13 cellular contexts compared by ENCODE assay signal in the genomic region with DNA sequence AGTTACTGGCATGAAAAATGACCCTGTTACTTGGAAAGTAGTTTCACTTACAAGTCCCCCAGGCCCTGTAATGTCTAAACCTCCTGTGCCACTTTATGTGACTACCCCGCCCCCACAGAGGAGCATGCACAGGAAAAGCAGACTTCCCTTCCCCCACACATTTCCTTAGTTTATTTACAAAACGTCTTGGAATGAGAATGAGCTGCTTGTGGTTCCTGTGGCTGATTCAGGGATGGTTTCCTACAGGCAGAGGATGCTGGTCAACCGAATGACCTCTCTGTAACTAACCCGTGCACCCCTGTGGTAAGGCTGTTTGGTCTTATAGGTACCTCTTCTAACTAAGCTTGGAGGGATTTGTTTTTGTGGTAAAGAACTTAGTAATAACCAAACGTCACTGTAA. TPM values are rescaled to one million over a fixed set of nuclear protein-coding genes. Genes with fewer than 3 reads are reported as not detected.
A peak's percentile ranks its signal among the peaks of the same experiment; 100 is the strongest.
DNase-seq lines count a peak whose midpoint lies in the region; ATAC-seq and TF ChIP-seq lines count a peak whose summit lies in the region.
"Had no signal": no experiment of that assay in that cellular context is flagged by ENCODE, and none has a peak within 500 bp of the region (broad histone marks: within the 10 kb centered on the region; RNA-seq: fewer than 3 reads in every experiment).

No MANE protein-coding gene starts in this region.

- no TSS peak for BruUV-seq in A673 (replicated peaks; lab: Mats Ljungman, UMichigan)

- H3K36me3 ChIP-seq in A673 (ENCODE audit: insufficient read depth, low read length, poor library complexity, severe bottlenecking): no peaks in the 10 kb centered on the region

- no peak for TF ChIP-seq CTCF in A673 (conservative IDR thresholded peaks at IDR 0.05; ENCODE audit: low read depth, low read length)

- no peaks in the 10 kb centered on the region for H3K4me1 Mint-ChIP-seq in activated T-cell treated with anti-CD3 and anti-CD28 coated beads, Interleukin-2, amount 50 U/mL, for 24 hours (ENCODE audit: low read depth)
- H3K4me1 Mint-ChIP-seq: CD14-positive monocyte had no signal

- H3K9me3 ChIP-seq in A673 (ENCODE audit: low read depth, low read length, poor library complexity, severe bottlenecking): no peaks in the 10 kb centered on the region

- CTCF ChIA-PET in A673 (lab: Charles Lee): no interaction called here
- CTCF ChIA-PET in HEK293T (lab: Yijun Ruan, JAX): no interaction called here

- peaks cover 33% of the 10 kb centered on the region for H3K27me3 Mint-ChIP-seq in activated T-cell treated with anti-CD3 and anti-CD28 coated beads, Interleukin-2, amount 50 U/mL, for 24 hours

- peak; percentile 28 for DNase-seq in A673 (ENCODE audit: low spot score)
- DNase-seq in HEK293T (ENCODE audit: extremely low spot score): peak; percentile 19
- DNase-seq in astrocyte of the hippocampus (ENCODE audit: low read depth, low spot score): peak; percentile 87
- DNase-seq in kidney glomerular epithelial cell (lab: John Stamatoyannopoulos, UW): peak; percentile 79
- no peak for DNase-seq in activated T-cell treated with anti-CD3 and anti-CD28 coated beads, Interleukin-2, amount 50 U/mL, for 24 hours
- DNase-seq in stimulated activated naive CD8-positive, alpha-beta T cell treated with anti-CD3 and anti-CD28 coated beads, Interleukin-15, Interleukin-2, amounts not matched to agents 100 U/mL and 50 U/mL, for 24 hours: no peak
- no peak for DNase-seq in NCI-H82 (lab: John Stamatoyannopoulos, UW)
- DNase-seq: NCI-H1417 treated with DMSO at 0.1 percent for 48 hours had no signal

- no peak overlapping the region for H3K27ac Mint-ChIP-seq in activated T-cell treated with anti-CD3 and anti-CD28 coated beads, Interleukin-2, amount 50 U/mL, for 24 hours
- H3K27ac Mint-ChIP-seq: activated naive CD8-positive, alpha-beta T cell; CD14-positive monocyte had no signal

- H3K27ac ChIP-seq in A673 (ENCODE audit: low read depth, low read length, poor library complexity, severe bottlenecking): no peak overlapping the region
- H3K27ac ChIP-seq: foreskin keratinocyte had no signal

- no peak overlapping the region for H3K4me3 Mint-ChIP-seq in activated T-cell treated with anti-CD3 and anti-CD28 coated beads, Interleukin-2, amount 50 U/mL, for 24 hours
- H3K4me3 Mint-ChIP-seq: activated naive CD8-positive, alpha-beta T cell; CD14-positive monocyte had no signal

- H3K27me3 ChIP-seq in A673 (replicated peaks; ENCODE audit: insufficient read depth, low read depth, low read length, poor library complexity): no peaks in the 10 kb centered on the region

- H3K36me3 Mint-ChIP-seq in activated T-cell treated with anti-CD3 and anti-CD28 coated beads, Interleukin-2, amount 50 U/mL, for 24 hours (ENCODE audit: low read depth): no peaks in the 10 kb centered on the region
- H3K36me3 Mint-ChIP-seq: activated naive CD8-positive, alpha-beta T cell; CD14-positive monocyte had no signal

- H3K4me1 ChIP-seq in A673 (ENCODE audit: insufficient read depth, low read length, poor library complexity, severe bottlenecking): peaks cover 5% of the 10 kb centered on the region
- H3K4me1 ChIP-seq: foreskin keratinocyte had no signal

- H3K4me3 ChIP-seq in A673 (ENCODE audit: low read depth, low read length, poor library complexity, severe bottlenecking): no peak overlapping the region

- intact Hi-C loops in A673 (cut with micrococcal nuclease; ENCODE audit: unreplicated experiment): no loop called here

- H3K9me3 Mint-ChIP-seq in activated T-cell treated with anti-CD3 and anti-CD28 coated beads, Interleukin-2, amount 50 U/mL, for 24 hours: no peaks in the 10 kb centered on the region
- H3K9me3 Mint-ChIP-seq: CD14-positive monocyte had no signal

- no peak for ATAC-seq in GM18511 (IDR thresholded peaks at IDR 0.05; ENCODE audit: unreplicated experiment)
- no peak for ATAC-seq in stimulated activated naive CD8-positive, alpha-beta T cell treated with anti-CD3 and anti-CD28 coated beads, Interleukin-15, Interleukin-2, amounts not matched to agents 100 U/mL and 50 U/mL, for 24 hours
- ATAC-seq: foreskin keratinocyte had no signal

- POLR2A ChIA-PET in A673 (lab: Charles Lee; ENCODE audit: low non-redundant PET): no interaction called here
- POLR2A ChIA-PET in HEK293T (lab: Yijun Ruan, JAX): no interaction called here

TF ChIP-seq in HEK293T, 16 proteins besides CTCF, POLR2A, EP300 and RAD21:
- no peak for TF ChIP-seq ZNF384 (IDR thresholded peaks at IDR 0.05)
- no peak for TF ChIP-seq L3MBTL2 (conservative IDR thresholded peaks at IDR 0.05)
- TF ChIP-seq SP1 (IDR thresholded peaks at IDR 0.05): no peak
- TF ChIP-seq FOXA1 (IDR thresholded peaks at IDR 0.05): no peak
- peak; percentile 72; the same call in 1 of the 2 replicates for TF ChIP-seq PKNOX1 (IDR thresholded peaks at IDR 0.05)
- TF ChIP-seq SUZ12 (IDR thresholded peaks at IDR 0.05): no peak
- TF ChIP-seq ELF4 (IDR thresholded peaks at IDR 0.05): no peak
- TF ChIP-seq LEF1 (IDR thresholded peaks at IDR 0.05; ENCODE audit: borderline replicate concordance): no peak
- no peak for TF ChIP-seq FOXK2 (IDR thresholded peaks at IDR 0.05)
- TF ChIP-seq TARDBP (IDR thresholded peaks at IDR 0.05): no peak
- no peak for TF ChIP-seq HDGF (IDR thresholded peaks at IDR 0.05; ENCODE audit: borderline replicate concordance)
- no peak for TF ChIP-seq NFRKB (IDR thresholded peaks at IDR 0.05)
- TF ChIP-seq CTBP1 (IDR thresholded peaks at IDR 0.05; ENCODE audit: borderline replicate concordance): 0 out of 2 replicates have a peak, but pooled peaks have one; percentile 33

RNA-seq across cellular contexts. Expression of gene RSPO3, which starts 28.5 kb away (rescaled TPM):
- total RNA-seq in A673 (2021): 0.39 and 0.52 TPM in 2 replicates
- total RNA-seq: foreskin keratinocyte, OCI-LY7 had no signal

Comparison
In these comparisons a context has a peak if more than half of its experiments do, and no peak if none do; other contexts are left out.
1. DNase-seq: peak in A673 (single experiment), HEK293T (single experiment), astrocyte of the hippocampus (single experiment) and kidney glomerular epithelial cell (single experiment); none in activated T-cell treated with anti-CD3 and anti-CD28 coated beads, Interleukin-2, amount 50 U/mL, for 24 hours (single experiment), stimulated activated naive CD8-positive, alpha-beta T cell treated with anti-CD3 and anti-CD28 coated beads, Interleukin-15, Interleukin-2, amounts not matched to agents 100 U/mL and 50 U/mL, for 24 hours (single experiment) and NCI-H82 (single experiment).